Comparison of ENCODE assay signal across 19 cellular contexts in genomic region chr3:146138904-146139303, GRCh38. TPM values are rescaled to one million over a fixed set of nuclear protein-coding genes. Genes with fewer than 3 reads are reported as not detected.
DNase-seq lines count a peak whose midpoint lies in the region; ATAC-seq and TF ChIP-seq lines count a peak whose summit lies in the region.
"Had no signal": no experiment of that assay in that cellular context is flagged by ENCODE, and none has a peak within 500 bp of the region (broad histone marks: within the 10 kb centered on the region; RNA-seq: fewer than 3 reads in every experiment).

No MANE protein-coding gene starts in this region.

- DNase-seq in Right ventricle myocardium inferior (ENCODE audit: missing footprints) (no peak), cardiac septum (ENCODE audit: low spot score) (no peak), esophagus muscularis mucosa (ENCODE audit: extremely low spot score) (no peak), sigmoid colon (no peak), vagina (ENCODE audit: extremely low spot score in 2 of 2) (no peak), anterior cingulate cortex (lab: John Stamatoyannopoulos, UW) (no peak)
- no peak for DNase-seq in stimulated activated CD4-positive, alpha-beta T cell treated with anti-CD3 and anti-CD28 coated beads, Interleukin-1b, Interleukin-23, amount 100 ng/mL, for 48 hours
- DNase-seq: 8988T; BE2C; CD4-positive, alpha-beta T cell; NCI-H1105; NCI-H2081 treated with DMSO at 0.1 percent for 48 hours; NCI-H446 treated with DMSO at 0.1 percent for 48 hours; NCI-H69; OCI-M1; SHP77 had no signal

- H3K4me1 ChIP-seq in esophagus muscularis mucosa (peaks cover 33 to 84% (median 74%) of the 10 kb centered on the region in 4 donors), sigmoid colon (peaks cover 0 to 85% (median 73%) of the 10 kb centered on the region in 4 donors), vagina (peaks cover 45% of the 10 kb centered on the region)
- H3K4me1 ChIP-seq: BE2C had no signal

- H3K9me3 ChIP-seq in esophagus muscularis mucosa (no peaks in the 10 kb centered on the region), sigmoid colon (no peaks in the 10 kb centered on the region), vagina (no peaks in the 10 kb centered on the region)
- H3K9me3 ChIP-seq: BE2C had no signal

- no peak for TF ChIP-seq CTCF in esophagus muscularis mucosa (IDR thresholded peaks at IDR 0.05)
- TF ChIP-seq CTCF in sigmoid colon (IDR thresholded peaks at IDR 0.05): no peak
- TF ChIP-seq CTCF in vagina (IDR thresholded peaks at IDR 0.05): no peak

- H3K27me3 ChIP-seq in esophagus muscularis mucosa: no peaks in the 10 kb centered on the region
- no peaks in the 10 kb centered on the region for H3K27me3 ChIP-seq in sigmoid colon
- H3K27me3 ChIP-seq in vagina: no peaks in the 10 kb centered on the region
- H3K27me3 ChIP-seq: BE2C had no signal

- ATAC-seq in Right ventricle myocardium inferior: peak; percentile 37
- no peak for ATAC-seq in GM18505 (IDR thresholded peaks at IDR 0.05; ENCODE audit: unreplicated experiment)
- ATAC-seq: GM12878, K562 had no signal

- H3K4me3 ChIP-seq in esophagus muscularis mucosa (no peak overlapping the region), sigmoid colon (no peak overlapping the region), vagina (no peak overlapping the region)
- H3K4me3 ChIP-seq: GM12878, K562 had no signal

- intact Hi-C loops in Right ventricle myocardium inferior (cut with DNase I): loop anchor here (2.0 kb wide), 1 partner anchor 22 kb away; the partner anchor contains the start of gene PLOD2
- intact Hi-C loops in cardiac septum (cut with DNase I): no loop called here
- intact Hi-C loops in esophagus muscularis mucosa (cut with DNase I): no loop called here
- intact Hi-C loops in sigmoid colon (cut with DNase I): loop anchor here (2.0 kb wide), 1 partner anchor 22 kb away; the partner anchor contains the start of gene PLOD2
- intact Hi-C loops in vagina (cut with DNase I): loop anchor here (10.0 kb wide), 1 partner anchor 406 kb away; the partner anchor contains the start of gene PLSCR1

- peak overlapping the region; percentile 56 to 68 (median 63) for H3K27ac ChIP-seq in esophagus muscularis mucosa (replicated peaks in 1 of 4)
- H3K27ac ChIP-seq in sigmoid colon: peak overlapping the region; percentile 30 to 78 (median 73)
- H3K27ac ChIP-seq in vagina: peak overlapping the region; percentile 12

- TF ChIP-seq POLR2A in esophagus muscularis mucosa (IDR thresholded peaks at IDR 0.05; ENCODE audit: low read depth) (no peak), sigmoid colon (IDR thresholded peaks at IDR 0.05) (no peak), vagina (IDR thresholded peaks at IDR 0.05) (no peak), GM18505 (IDR thresholded peaks at IDR 0.05; ENCODE audit: borderline replicate concordance, extremely low read depth, insufficient read depth, insufficient read length) (no peak)

- TF ChIP-seq EP300 in esophagus muscularis mucosa (IDR thresholded peaks at IDR 0.05) (no peak), sigmoid colon (IDR thresholded peaks at IDR 0.05) (peak in 2 of 4 donors; percentile 58 to 76)

- 25% methylated on average over 2 of the region's 2 CpGs for whole genome bisulfite sequencing in esophagus muscularis mucosa
- WGBS in sigmoid colon, 2 donors: 76 to 85% methylated on average over 2 of the region's 2 CpGs

- H3K36me3 ChIP-seq in esophagus muscularis mucosa (no peaks in the 10 kb centered on the region), sigmoid colon (no peaks in the 10 kb centered on the region), vagina (no peaks in the 10 kb centered on the region)
- H3K36me3 ChIP-seq: BE2C had no signal

RNA-seq across cellular contexts. Expression of gene PLOD2, which starts 22.1 kb away (rescaled TPM):
- 19.7 TPM for total RNA-seq in Right ventricle myocardium inferior
- 27.3 TPM for total RNA-seq in cardiac septum
- 10 to 100 TPM; 48.2 to 84.7 (median 54.9) TPM for total RNA-seq in esophagus muscularis mucosa
- total RNA-seq in sigmoid colon: 10 to 100 TPM; 63.3 to 79.9 (median 75.5) TPM
- 10 to 100 TPM; 13.6 to 36.7 (median 22.2) TPM for polyA plus RNA-seq in sigmoid colon
- 27.0 TPM for total RNA-seq in vagina
- total RNA-seq: CD4-positive, alpha-beta T cell had no signal

Comparison
In these comparisons a context has a peak if more than half of its experiments do, and no peak if none do; other contexts are left out.
1. intact Hi-C loops: an anchor here in Right ventricle myocardium inferior (2.0 kb wide), sigmoid colon (2.0 kb wide) and vagina (10.0 kb wide); none called in cardiac septum and esophagus muscularis mucosa.
2. H3K27ac ChIP-seq: peak in every context shown above with its lines; median percentile 73 in sigmoid colon; 63 in esophagus muscularis mucosa; 12 in vagina.